Comparison of ENCODE assay signal across 1 cellular context in genomic region chr4:158428242-158428641, GRCh38.
TF ChIP-seq lines count a peak whose summit lies in the region.

No MANE protein-coding gene starts in this region.

TF ChIP-seq in GM23338, 12 proteins besides CTCF, POLR2A, EP300 and RAD21 (continued from another document):
- TF ChIP-seq ZNF462 (CRISPR knock-in tag; IDR thresholded peaks at IDR 0.05), result no peak
- TF ChIP-seq POLR2AphosphoS5 (IDR thresholded peaks at IDR 0.05; ENCODE audit: low read depth), result no peak
- TF ChIP-seq STAT1 (IDR thresholded peaks at IDR 0.05; ENCODE audit: unreplicated experiment), result no peak
- no peak for TF ChIP-seq EZH2 (IDR thresholded peaks at IDR 0.05; ENCODE audit: low read depth, unreplicated experiment)
- no peak for TF ChIP-seq ZNF331 (CRISPR knock-in tag; IDR thresholded peaks at IDR 0.05; ENCODE audit: low read depth)
- no peak for TF ChIP-seq CREB1 (CRISPR knock-in tag; IDR thresholded peaks at IDR 0.05; ENCODE audit: low read depth)
- TF ChIP-seq NANOG (IDR thresholded peaks at IDR 0.05; ENCODE audit: borderline replicate concordance), result no peak
- TF ChIP-seq JUNB (IDR thresholded peaks at IDR 0.05; ENCODE audit: unreplicated experiment), result no peak
